Comparison of ENCODE assay signal across 9 cellular contexts in genomic region chr21:33403128-33403785, GRCh38. TPM values are rescaled to one million over a fixed set of nuclear protein-coding genes. Genes with fewer than 3 reads are reported as not detected.
DNase-seq lines count a peak whose midpoint lies in the region; ATAC-seq, FAIRE-seq and TF ChIP-seq lines count a peak whose summit lies in the region.
"Had no signal": no experiment of that assay in that cellular context is flagged by ENCODE, and none has a peak within 500 bp of the region (broad histone marks: within the 10 kb centered on the region; RNA-seq: fewer than 3 reads in every experiment).

Gene IFNGR2, plus strand, starts transcription at chr21:33403413. Its CDS starts 131 bp downstream, at chr21:33403544.

- ATAC-seq in HG02973 (IDR thresholded peaks at IDR 0.05; ENCODE audit: unreplicated experiment) (peak; percentile 24), HG02610 (IDR thresholded peaks at IDR 0.05; ENCODE audit: unreplicated experiment) (no peak)
- peak; percentile 45 for ATAC-seq in central memory CD8-positive, alpha-beta T cell (replicated peaks; ENCODE audit: extremely low read depth, poor library complexity, severe bottlenecking)

- H3K9me3 Mint-ChIP-seq in central memory CD8-positive, alpha-beta T cell, result no peaks in the 10 kb centered on the region

- H3K9me3 ChIP-seq in kidney (ENCODE audit: control insufficient read depth in 1 of 2, low read length in 2 of 2), result no peaks in the 10 kb centered on the region

- H3K9ac ChIP-seq in kidney (ENCODE audit: low read length in 2 of 2), result peak within 1 kb of the TSS; percentile 74 to 85

- no peak for TF ChIP-seq CTCF in kidney (IDR thresholded peaks at IDR 0.05; ENCODE audit: borderline replicate concordance, extremely low read depth, insufficient read depth)

- peak within 1 kb of the TSS; percentile 88 to 93 for H3K27ac ChIP-seq in kidney (ENCODE audit: low read depth in 2 of 2, low read length in 2 of 2)

- H3K27me3 Mint-ChIP-seq in central memory CD8-positive, alpha-beta T cell, result peaks cover 36% of the 10 kb centered on the region

- peak within 1 kb of the TSS; percentile 73 for H3K4me3 ChIP-seq in GM08714 (ENCODE audit: low read length)
- H3K4me3 ChIP-seq in kidney (ENCODE audit: low read length in 2 of 2), result peak within 1 kb of the TSS; percentile 85 to 86

- intact Hi-C loops in kidney (cut with DNase I), result no loop called here

- no peak within 1 kb of the TSS for H3K27ac Mint-ChIP-seq in central memory CD8-positive, alpha-beta T cell (ENCODE audit: low read depth)

- peak within 1 kb of the TSS; percentile 58 for H3K4me3 Mint-ChIP-seq in central memory CD8-positive, alpha-beta T cell

- peaks cover 20% of the 10 kb centered on the region for H3K4me1 Mint-ChIP-seq in central memory CD8-positive, alpha-beta T cell

- no peaks in the 10 kb centered on the region for H3K36me3 ChIP-seq in kidney (ENCODE audit: control insufficient read depth in 1 of 2, insufficient read depth in 2 of 2, low read length in 2 of 2)

- H3K4me1 ChIP-seq in kidney (ENCODE audit: control insufficient read depth in 1 of 2, insufficient read depth in 1 of 2, low read depth in 1 of 2, low read length in 2 of 2), result peaks cover 8 to 10% of the 10 kb centered on the region in 2 donors

- DNase-seq in T-helper 22 cell (ENCODE audit: low read depth) (peak; percentile 31), kidney (peak; percentile 83), HTR-8/SVneo (ENCODE audit: insufficient read length, low spot score) (no peak)
- DNase-seq in central memory CD8-positive, alpha-beta T cell (ENCODE audit: low spot score in 2 of 2), result no peak
- peak; percentile 59 for DNase-seq in stimulated activated CD4-positive, alpha-beta T cell treated with anti-CD3 and anti-CD28 coated beads, Interleukin-2, amount 100 ng/mL, for 4 hours (ENCODE audit: low read depth)

- peaks cover 7% of the 10 kb centered on the region for H3K36me3 Mint-ChIP-seq in central memory CD8-positive, alpha-beta T cell (ENCODE audit: insufficient read depth)

- no peak for FAIRE-seq in kidney (lab: Jason Lieb, UNC)
- FAIRE-seq in HTR-8/SVneo (lab: Jason Lieb, UNC), result no peak
- FAIRE-seq: colon had no signal

RNA-seq across cellular contexts. Expression of gene IFNGR2, which starts in this region (rescaled TPM):
- total RNA-seq in kidney, result 68.3 TPM
- polyA plus RNA-seq in kidney (ENCODE audit: insufficient read depth, low read depth, low replicate concordance), result 57.6 TPM

Comparison
In these comparisons a context has a peak if more than half of its experiments do, and no peak if none do; other contexts are left out.
1. DNase-seq: peak in T-helper 22 cell (single experiment), kidney (single experiment) and stimulated activated CD4-positive, alpha-beta T cell treated with anti-CD3 and anti-CD28 coated beads, Interleukin-2, amount 100 ng/mL, for 4 hours (single experiment); none in central memory CD8-positive, alpha-beta T cell (0 of 2) and HTR-8/SVneo (single experiment).